ENCODE assay signal across 11 cellular contexts in genomic region chr2:73035899-73036778, GRCh38. TPM values are rescaled to one million over a fixed set of nuclear protein-coding genes. Genes with fewer than 3 reads are reported as not detected.
DNase-seq lines count a peak whose midpoint lies in the region; ATAC-seq, FAIRE-seq and TF ChIP-seq lines count a peak whose summit lies in the region.
"Had no signal": no experiment of that assay in that cellular context is flagged by ENCODE, and none has a peak within 500 bp of the region (broad histone marks: within the 10 kb centered on the region; RNA-seq: fewer than 3 reads in every experiment).

No MANE protein-coding gene starts in this region.

- TF ChIP-seq CTCF in GM12878 (IDR thresholded peaks at IDR 0.05 in 2 of 3, conservative IDR thresholded peaks at IDR 0.05 in 1 of 3; ENCODE audit: control insufficient read depth in 2 of 3, extremely low read depth in 1 of 3, insufficient read depth in 1 of 3, low read depth in 3 of 3, low read length in 3 of 3) (0 out of 6 replicates have a peak, but pooled peaks of 1 of the 3 experiments have one; percentile 19), prostate gland (IDR thresholded peaks at IDR 0.05) (no peak)

- peaks cover 9% of the 10 kb centered on the region for H3K4me1 ChIP-seq in HUES48 (ENCODE audit: control insufficient read depth, insufficient read depth, low read length)
- H3K4me1 ChIP-seq in GM12878 (ENCODE audit: control insufficient read depth, insufficient read depth, low read length): no peaks in the 10 kb centered on the region
- no peaks in the 10 kb centered on the region for H3K4me1 ChIP-seq in prostate gland (replicated peaks)

- peak in 9 of 14 donors; percentile 30 to 75 (median 52) for DNase-seq in C1 segment of cervical spinal cord (lab: John Stamatoyannopoulos, UW)
- no peak for DNase-seq in GM12878 (ENCODE audit: low read depth, low spot score)
- DNase-seq in stimulated activated CD8-positive, alpha-beta memory T cell treated with anti-CD3 and anti-CD28 coated beads, Interleukin-4, amount 100 ng/mL, for 48 hours: no peak
- DNase-seq in prostate gland (ENCODE audit: low spot score): no peak
- DNase-seq in NCI-H345 treated with DMSO at 0.1 percent for 48 hours (lab: John Stamatoyannopoulos, UW; ENCODE audit: unreplicated experiment): no peak
- DNase-seq: CD8-positive, alpha-beta memory T cell; naive thymus-derived CD4-positive, alpha-beta T cell; NCI-H146 had no signal

- WGBS in GM12878 (ENCODE audit: insufficient coverage, insufficient replicate concordance, low lambda C conversion rate, missing lambda C conversion rate): 89% methylated on average over 6 of the region's 6 CpGs
- WGBS in prostate gland: 89% methylated on average over 6 of the region's 6 CpGs

- no peak for FAIRE-seq in GM12878 (lab: Jason Lieb, UNC)

- H3K27me3 ChIP-seq in HUES48 (ENCODE audit: control insufficient read depth, insufficient read depth, low read length) (no peaks in the 10 kb centered on the region), GM12878 (replicated peaks in 1 of 2; ENCODE audit: control insufficient read depth in 2 of 2, insufficient read depth in 2 of 2, low read length in 1 of 2) (no peaks in the 10 kb centered on the region), layer of hippocampus (ENCODE audit: control insufficient read depth, insufficient read depth, low read length) (no peaks in the 10 kb centered on the region), prostate gland (replicated peaks; ENCODE audit: insufficient read depth) (no peaks in the 10 kb centered on the region)

- no peak for TF ChIP-seq RAD21 in GM12878 (IDR thresholded peaks at IDR 0.05; ENCODE audit: insufficient read depth, low read depth, low read length)

- no peaks in the 10 kb centered on the region for H3K79me2 ChIP-seq in GM12878 (ENCODE audit: control insufficient read depth, insufficient read depth, low read length)

- no TSS peak for BruUV-seq in GM12878 (replicated peaks; lab: Mats Ljungman, UMichigan)

- H3K9ac ChIP-seq in HUES48 (ENCODE audit: low read depth, low read length) (no peak overlapping the region), GM12878 (ENCODE audit: control insufficient read depth, insufficient read depth, low read length) (no peak overlapping the region)

- CTCF ChIA-PET in GM12878 (lab: Yijun Ruan, JAX): no interaction called here

- TF ChIP-seq EP300 in GM12878 (IDR thresholded peaks at IDR 0.05; ENCODE audit: borderline replicate concordance in 1 of 2, control insufficient read depth in 1 of 2, low read depth in 2 of 2, low read length in 2 of 2): no peak

- intact Hi-C loops in GM12878 (cut with micrococcal nuclease; ENCODE audit: unreplicated experiment) (no loop called here), prostate gland (cut with DNase I) (no loop called here)

- SMC1A ChIA-PET in GM12878 (lab: Charles Lee; ENCODE audit: uncharacterized antibody, unreplicated experiment): no interaction called here

- H3K9me3 ChIP-seq in HUES48 (ENCODE audit: control insufficient read depth, insufficient read depth, low read length): no peaks in the 10 kb centered on the region
- no peaks in the 10 kb centered on the region for H3K9me3 ChIP-seq in GM12878 (replicated peaks; ENCODE audit: control insufficient read depth, insufficient read depth, low read length)
- H3K9me3 ChIP-seq in prostate gland: no peaks in the 10 kb centered on the region

- no peak overlapping the region for H3K4me2 ChIP-seq in GM12878 (ENCODE audit: control insufficient read depth, insufficient read depth)

- peak; percentile 55; the same call in 2 of the 3 replicates for ATAC-seq in GM12878
- no peak for ATAC-seq in HG03469 (IDR thresholded peaks at IDR 0.05; ENCODE audit: unreplicated experiment)
- ATAC-seq: naive thymus-derived CD4-positive, alpha-beta T cell had no signal

- no peak for TF ChIP-seq POLR2A in GM12878 (IDR thresholded peaks at IDR 0.05; ENCODE audit: low read depth, low read length)
- TF ChIP-seq POLR2A in prostate gland (IDR thresholded peaks at IDR 0.05): no peak

- POLR2A ChIA-PET in GM12878 (lab: Charles Lee): interaction anchor here (0.7 kb wide), 1 partner anchor 153 kb away, joined by 5 read pairs; no protein-coding TSS in a partner anchor

- in situ Hi-C loops in GM12878 (cut with MboI): no loop called here

- H3K4me3 ChIP-seq in HUES48 (ENCODE audit: low read depth, low read length) (no peak overlapping the region), GM12878 (no peak overlapping the region), prostate gland (no peak overlapping the region)

- H3K36me3 ChIP-seq in HUES48 (ENCODE audit: control insufficient read depth, insufficient read depth, low read length) (0 out of 2 replicates have a peak, but pooled peaks cover 6% of the 10 kb centered on the region), GM12878 (ENCODE audit: control insufficient read depth in 2 of 2, insufficient read depth in 2 of 2, low read length in 1 of 2) (no peaks in the 10 kb centered on the region), prostate gland (no peaks in the 10 kb centered on the region)

- no peaks in the 10 kb centered on the region for H4K20me1 ChIP-seq in GM12878 (ENCODE audit: control insufficient read depth, insufficient read depth)

- H3K27ac ChIP-seq in HUES48 (ENCODE audit: low read depth, low read length) (peak overlapping the region; percentile 23), GM12878 (ENCODE audit: control insufficient read depth, insufficient read depth) (no peak overlapping the region), layer of hippocampus (ENCODE audit: low read depth, low read length) (peak overlapping the region; percentile 20), prostate gland (no peak overlapping the region)

- RAD21 ChIA-PET in GM12878 (lab: Charles Lee; ENCODE audit: unreplicated experiment): no interaction called here

- no peak overlapping the region for H2AFZ ChIP-seq in GM12878 (ENCODE audit: control insufficient read depth, low read depth, low read length)

TF ChIP-seq in GM12878, 131 proteins besides CTCF, POLR2A, EP300 and RAD21 (continues in another document):
- TF ChIP-seq MEF2A (IDR thresholded peaks at IDR 0.05; ENCODE audit: insufficient read depth, low read depth, low read length): no peak
- TF ChIP-seq GATAD2B (conservative IDR thresholded peaks at IDR 0.05; ENCODE audit: low read depth): no peak
- no peak for TF ChIP-seq CEBPZ (IDR thresholded peaks at IDR 0.05; ENCODE audit: low read depth, low read length)
- no peak for TF ChIP-seq ZNF274 (IDR thresholded peaks at IDR 0.05; ENCODE audit: insufficient read depth, insufficient read length)
- no peak for TF ChIP-seq BRCA1 (IDR thresholded peaks at IDR 0.05; ENCODE audit: low read depth, low read length)
- TF ChIP-seq MYB (IDR thresholded peaks at IDR 0.05; ENCODE audit: borderline replicate concordance, low read depth, low read length): no peak
- TF ChIP-seq SREBF1 (IDR thresholded peaks at IDR 0.05; ENCODE audit: low read length): no peak
- no peak for TF ChIP-seq IKZF1 (conservative IDR thresholded peaks at IDR 0.05)
- no peak for TF ChIP-seq PKNOX1 (IDR thresholded peaks at IDR 0.05)

RNA-seq across cellular contexts. Expression of gene SFXN5, which starts 35.4 kb away (rescaled TPM):
- total RNA-seq in GM12878 (2013; cell fraction: nucleolus; rRNA removed): 10.4 and 11.9 TPM in 2 replicates
- total RNA-seq in GM12878 (2014; rRNA removed): 7.4 and 10.7 TPM in 2 replicates
- total RNA-seq in GM12878 (2014; rRNA removed; fragmentation: Illumina TruSeq; extraction: Trizol): 6.4 and 7.4 TPM in 2 replicates
- 11.5 and 12.2 TPM in 2 replicates for total RNA-seq in GM12878 (2021)
- polyA plus RNA-seq in GM12878 (2011; ENCODE audit: low read depth): 2.0 TPM
- 5.8 and 13.4 TPM in 2 replicates for polyA plus RNA-seq in GM12878 (2011; rRNA removed)
- 11.0 and 13.0 TPM in 2 replicates for polyA plus RNA-seq in GM12878 (2011; cell fraction: cytosol; rRNA removed)
- polyA plus RNA-seq in GM12878 (2011; cell fraction: nucleus; rRNA removed): 26.1 and 28.2 TPM in 2 replicates
- 3.8 and 4.3 TPM in 2 replicates for polyA plus RNA-seq in GM12878 (2012)
- 11.7 and 15.4 TPM in 2 replicates for polyA plus RNA-seq in GM12878 (2014; fragmentation: Illumina TruSeq; extraction: Trizol)
- polyA plus RNA-seq in GM12878 (2014; fragmentation: Nextera tagmentation; extraction: Ambion mirVana): 1 to 10 TPM; 3.3 to 4.0 TPM
- 10.3 and 10.6 TPM in 2 replicates for polyA plus RNA-seq in GM12878 (2014; rRNA removed)
- polyA plus RNA-seq in GM12878 (2016; fragmentation: Nextera tagmentation; extraction: Ambion mirVana): 10 to 100 TPM; 15.7 to 15.9 TPM
- polyA minus RNA-seq in GM12878 (2011; rRNA and poly(A)+ RNA removed): 8.9 and 12.1 TPM in 2 replicates
- polyA minus RNA-seq in GM12878 (2011; cell fraction: cytosol; rRNA and poly(A)+ RNA removed): 2.2 and 3.7 TPM in 2 replicates
- 9.7 and 19.6 TPM in 2 replicates for polyA minus RNA-seq in GM12878 (2011; cell fraction: nucleus; rRNA and poly(A)+ RNA removed)
- total RNA-seq in prostate gland: 10 to 100 TPM; 12.8 to 23.2 TPM

Comparison
In these comparisons a context has a peak if more than half of its experiments do, and no peak if none do; other contexts are left out.
1. DNase-seq: peak in C1 segment of cervical spinal cord (9 of 14); none in GM12878 (single experiment), stimulated activated CD8-positive, alpha-beta memory T cell treated with anti-CD3 and anti-CD28 coated beads, Interleukin-4, amount 100 ng/mL, for 48 hours (single experiment), prostate gland (single experiment) and NCI-H345 treated with DMSO at 0.1 percent for 48 hours (single experiment).
2. H3K27ac ChIP-seq: peak in HUES48 (single experiment) and layer of hippocampus (single experiment); none in GM12878 (single experiment) and prostate gland (0 of 2).